Comparison of ENCODE assay signal across 11 cellular contexts in genomic region chr9:105510024-105510423, GRCh38. TPM values are rescaled to one million over a fixed set of nuclear protein-coding genes. Genes with fewer than 3 reads are reported as not detected.
A peak's percentile ranks its signal among the peaks of the same experiment; 100 is the strongest.
DNase-seq lines count a peak whose midpoint lies in the region; ATAC-seq and TF ChIP-seq lines count a peak whose summit lies in the region.
"Had no signal": no experiment of that assay in that cellular context is flagged by ENCODE, and none has a peak within 500 bp of the region (broad histone marks: within the 10 kb centered on the region; RNA-seq: fewer than 3 reads in every experiment).

No MANE protein-coding gene starts in this region.

- TF ChIP-seq CTCF in AG09319 (IDR thresholded peaks at IDR 0.05; ENCODE audit: low read depth, low read length) (no peak), choroid plexus epithelial cell (conservative IDR thresholded peaks at IDR 0.05; ENCODE audit: low read depth, low read length) (no peak)

- H3K27me3 Mint-ChIP-seq in CD4-positive, alpha-beta memory T cell: no peaks in the 10 kb centered on the region
- no peaks in the 10 kb centered on the region for H3K27me3 Mint-ChIP-seq in effector memory CD8-positive, alpha-beta T cell

- H3K9me3 Mint-ChIP-seq in CD4-positive, alpha-beta memory T cell: no peaks in the 10 kb centered on the region
- no peaks in the 10 kb centered on the region for H3K9me3 Mint-ChIP-seq in effector memory CD8-positive, alpha-beta T cell

- intact Hi-C loops in CD4-positive, alpha-beta memory T cell (cut with micrococcal nuclease): no loop called here

- CTCF ChIA-PET in CD4-positive, alpha-beta memory T cell (lab: Charles Lee; ENCODE audit: partially characterized antibody): no interaction called here

- peak; percentile 62 for ATAC-seq in GM19397 (IDR thresholded peaks at IDR 0.05; ENCODE audit: unreplicated experiment)
- peak; percentile 77 for ATAC-seq in HG03139 (IDR thresholded peaks at IDR 0.05; ENCODE audit: unreplicated experiment)
- no peak for ATAC-seq in effector memory CD8-positive, alpha-beta T cell (replicated peaks)
- ATAC-seq: PC-3 had no signal

- no peaks in the 10 kb centered on the region for H3K36me3 ChIP-seq in CD4-positive, alpha-beta memory T cell (ENCODE audit: insufficient read depth, low read length)

- H3K4me3 Mint-ChIP-seq in CD4-positive, alpha-beta memory T cell: no peak overlapping the region
- H3K4me3 Mint-ChIP-seq in effector memory CD8-positive, alpha-beta T cell: no peak overlapping the region

- no peak overlapping the region for H3K4me3 ChIP-seq in choroid plexus epithelial cell (ENCODE audit: low read depth, low read length)
- H3K4me3 ChIP-seq in CD4-positive, alpha-beta memory T cell (ENCODE audit: low read length in 2 of 2): no peak overlapping the region

- H3K4me1 ChIP-seq in CD4-positive, alpha-beta memory T cell (ENCODE audit: insufficient read depth, low read length): no peaks in the 10 kb centered on the region

- no peaks in the 10 kb centered on the region for H3K9me3 ChIP-seq in CD4-positive, alpha-beta memory T cell (ENCODE audit: control insufficient read depth in 1 of 2, low read length in 2 of 2)

- no peak overlapping the region for H3K27ac ChIP-seq in CD4-positive, alpha-beta memory T cell (ENCODE audit: low read depth, low read length)

- no peak overlapping the region for H3K27ac Mint-ChIP-seq in CD4-positive, alpha-beta memory T cell
- no peak overlapping the region for H3K27ac Mint-ChIP-seq in effector memory CD8-positive, alpha-beta T cell

- no peaks in the 10 kb centered on the region for H3K27me3 ChIP-seq in CD4-positive, alpha-beta memory T cell (ENCODE audit: insufficient read depth, low read length)

- POLR2A ChIA-PET in CD4-positive, alpha-beta memory T cell (lab: Charles Lee; ENCODE audit: partially characterized antibody): no interaction called here

- DNase-seq in AG09319 (ENCODE audit: extremely low read depth, low read depth) (peak; percentile 19), choroid plexus epithelial cell (ENCODE audit: low read depth) (peak; percentile 95), NCI-H774 (lab: John Stamatoyannopoulos, UW) (no peak), NCI-H1105 (lab: John Stamatoyannopoulos, UW) (no peak)
- DNase-seq in CD4-positive, alpha-beta memory T cell: no peak
- no peak for DNase-seq in effector memory CD8-positive, alpha-beta T cell
- DNase-seq: activated T-cell treated with anti-CD3 and anti-CD28 coated beads for 4 hours, glutamatergic neuron, PC-3 had no signal

- H3K36me3 Mint-ChIP-seq in CD4-positive, alpha-beta memory T cell: peaks cover 0 to 8% of the 10 kb centered on the region in 2 donors
- H3K36me3 Mint-ChIP-seq in effector memory CD8-positive, alpha-beta T cell (ENCODE audit: insufficient read depth): no peaks in the 10 kb centered on the region

- H3K4me1 Mint-ChIP-seq in CD4-positive, alpha-beta memory T cell: no peaks in the 10 kb centered on the region
- H3K4me1 Mint-ChIP-seq in effector memory CD8-positive, alpha-beta T cell (ENCODE audit: low read depth in 2 of 2): no peaks in the 10 kb centered on the region

RNA-seq across cellular contexts. Expression of gene FKTN, which starts 47.9 kb away (rescaled TPM):
- 10 to 100 TPM; 13.9 to 14.2 TPM for total RNA-seq in CD4-positive, alpha-beta memory T cell
- polyA plus RNA-seq in CD4-positive, alpha-beta memory T cell: 1 to 10 TPM in 1 of 2 donors, under 1 TPM in 1; 0.18 to 1.1 TPM

Comparison
In these comparisons a context has a peak if more than half of its experiments do, and no peak if none do; other contexts are left out.
1. DNase-seq: peak in AG09319 (single experiment) and choroid plexus epithelial cell (single experiment); none in NCI-H774 (single experiment), NCI-H1105 (single experiment), CD4-positive, alpha-beta memory T cell (0 of 5) and effector memory CD8-positive, alpha-beta T cell (0 of 3).